Comparison of ENCODE assay signal across 1 cellular context in genomic region chr11:67403085-67403484, GRCh38.
TF ChIP-seq lines count a peak whose summit lies in the region.

No MANE protein-coding gene starts in this region.

TF ChIP-seq in K562, 482 proteins besides CTCF, POLR2A, EP300 and RAD21:
- peak; percentile 32; the same call in 1 of the 2 replicates for TF ChIP-seq TGIF2 (CRISPR knock-in tag; IDR thresholded peaks at IDR 0.05)
